1 cellular context compared by ENCODE assay signal in the genomic region with DNA sequence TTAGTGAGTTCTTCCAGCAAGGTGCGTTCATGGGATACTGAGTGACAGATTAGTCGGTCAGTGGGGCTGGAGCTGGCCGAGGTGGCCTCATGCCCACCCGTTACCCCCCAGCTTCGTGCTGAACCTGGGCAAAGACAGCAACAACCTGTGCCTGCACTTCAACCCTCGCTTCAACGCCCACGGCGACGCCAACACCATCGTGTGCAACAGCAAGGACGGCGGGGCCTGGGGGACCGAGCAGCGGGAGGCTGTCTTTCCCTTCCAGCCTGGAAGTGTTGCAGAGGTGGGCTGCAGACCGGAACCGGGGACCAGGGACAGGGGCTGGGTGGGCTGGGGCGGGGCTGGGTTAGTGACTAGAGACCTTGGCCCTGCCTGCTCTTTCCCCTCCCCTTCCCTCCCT.
TF ChIP-seq lines count a peak whose summit lies in the region.

No MANE protein-coding gene starts in this region.

TF ChIP-seq in HepG2, 621 proteins besides CTCF, POLR2A, EP300 and RAD21 (continues in another document):
- TF ChIP-seq, protein P1, sequence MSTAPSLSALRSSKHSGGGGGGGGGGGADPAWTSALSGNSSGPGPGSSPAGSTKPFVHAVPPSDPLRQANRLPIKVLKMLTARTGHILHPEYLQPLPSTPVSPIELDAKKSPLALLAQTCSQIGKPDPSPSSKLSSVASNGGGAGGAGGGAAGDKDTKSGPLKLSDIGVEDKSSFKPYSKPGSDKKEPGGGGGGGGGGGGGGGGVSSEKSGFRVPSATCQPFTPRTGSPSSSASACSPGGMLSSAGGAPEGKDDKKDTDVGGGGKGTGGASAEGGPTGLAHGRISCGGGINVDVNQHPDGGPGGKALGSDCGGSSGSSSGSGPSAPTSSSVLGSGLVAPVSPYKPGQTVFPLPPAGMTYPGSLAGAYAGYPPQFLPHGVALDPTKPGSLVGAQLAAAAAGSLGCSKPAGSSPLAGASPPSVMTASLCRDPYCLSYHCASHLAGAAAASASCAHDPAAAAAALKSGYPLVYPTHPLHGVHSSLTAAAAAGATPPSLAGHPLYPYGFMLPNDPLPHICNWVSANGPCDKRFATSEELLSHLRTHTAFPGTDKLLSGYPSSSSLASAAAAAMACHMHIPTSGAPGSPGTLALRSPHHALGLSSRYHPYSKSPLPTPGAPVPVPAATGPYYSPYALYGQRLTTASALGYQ (CRISPR knock-in tag; IDR thresholded peaks at IDR 0.05), result no peak
- TF ChIP-seq TAF15 (IDR thresholded peaks at IDR 0.05; ENCODE audit: low read depth, low read length, poor library complexity, severe bottlenecking), result peak; percentile 59
- TF ChIP-seq MAZ (IDR thresholded peaks at IDR 0.05; ENCODE audit: borderline replicate concordance, low read depth, low read length), result no peak
- TF ChIP-seq MAZ (CRISPR knock-in tag; IDR thresholded peaks at IDR 0.05; ENCODE audit: low read depth), result no peak
- no peak for TF ChIP-seq DR1 (CRISPR knock-in tag; IDR thresholded peaks at IDR 0.05)
- TF ChIP-seq, protein P2, sequence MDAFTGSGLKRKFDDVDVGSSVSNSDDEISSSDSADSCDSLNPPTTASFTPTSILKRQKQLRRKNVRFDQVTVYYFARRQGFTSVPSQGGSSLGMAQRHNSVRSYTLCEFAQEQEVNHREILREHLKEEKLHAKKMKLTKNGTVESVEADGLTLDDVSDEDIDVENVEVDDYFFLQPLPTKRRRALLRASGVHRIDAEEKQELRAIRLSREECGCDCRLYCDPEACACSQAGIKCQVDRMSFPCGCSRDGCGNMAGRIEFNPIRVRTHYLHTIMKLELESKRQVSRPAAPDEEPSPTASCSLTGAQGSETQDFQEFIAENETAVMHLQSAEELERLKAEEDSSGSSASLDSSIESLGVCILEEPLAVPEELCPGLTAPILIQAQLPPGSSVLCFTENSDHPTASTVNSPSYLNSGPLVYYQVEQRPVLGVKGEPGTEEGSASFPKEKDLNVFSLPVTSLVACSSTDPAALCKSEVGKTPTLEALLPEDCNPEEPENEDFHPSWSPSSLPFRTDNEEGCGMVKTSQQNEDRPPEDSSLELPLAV (CRISPR knock-in tag; conservative IDR thresholded peaks at IDR 0.05; ENCODE audit: low read depth), result no peak
- TF ChIP-seq MYNN (CRISPR knock-in tag; IDR thresholded peaks at IDR 0.05; ENCODE audit: low read depth), result no peak
- peak; percentile 61 for TF ChIP-seq AGO2 (optimal IDR thresholded peaks at IDR 0.05; ENCODE audit: low read depth, low read length)
- TF ChIP-seq, protein P3, sequence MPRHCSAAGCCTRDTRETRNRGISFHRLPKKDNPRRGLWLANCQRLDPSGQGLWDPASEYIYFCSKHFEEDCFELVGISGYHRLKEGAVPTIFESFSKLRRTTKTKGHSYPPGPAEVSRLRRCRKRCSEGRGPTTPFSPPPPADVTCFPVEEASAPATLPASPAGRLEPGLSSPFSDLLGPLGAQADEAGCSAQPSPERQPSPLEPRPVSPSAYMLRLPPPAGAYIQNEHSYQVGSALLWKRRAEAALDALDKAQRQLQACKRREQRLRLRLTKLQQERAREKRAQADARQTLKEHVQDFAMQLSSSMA (CRISPR knock-in tag; IDR thresholded peaks at IDR 0.05), result no peak
- TF ChIP-seq NFYC (CRISPR knock-in tag; IDR thresholded peaks at IDR 0.05), result no peak
- TF ChIP-seq SNAPC2 (CRISPR knock-in tag; IDR thresholded peaks at IDR 0.05), result no peak
- TF ChIP-seq NFKB2 (CRISPR knock-in tag; IDR thresholded peaks at IDR 0.05; ENCODE audit: borderline replicate concordance), result no peak
- no peak for TF ChIP-seq ZNF816 (CRISPR knock-in tag; IDR thresholded peaks at IDR 0.05; ENCODE audit: borderline replicate concordance)
- TF ChIP-seq, protein P4, sequence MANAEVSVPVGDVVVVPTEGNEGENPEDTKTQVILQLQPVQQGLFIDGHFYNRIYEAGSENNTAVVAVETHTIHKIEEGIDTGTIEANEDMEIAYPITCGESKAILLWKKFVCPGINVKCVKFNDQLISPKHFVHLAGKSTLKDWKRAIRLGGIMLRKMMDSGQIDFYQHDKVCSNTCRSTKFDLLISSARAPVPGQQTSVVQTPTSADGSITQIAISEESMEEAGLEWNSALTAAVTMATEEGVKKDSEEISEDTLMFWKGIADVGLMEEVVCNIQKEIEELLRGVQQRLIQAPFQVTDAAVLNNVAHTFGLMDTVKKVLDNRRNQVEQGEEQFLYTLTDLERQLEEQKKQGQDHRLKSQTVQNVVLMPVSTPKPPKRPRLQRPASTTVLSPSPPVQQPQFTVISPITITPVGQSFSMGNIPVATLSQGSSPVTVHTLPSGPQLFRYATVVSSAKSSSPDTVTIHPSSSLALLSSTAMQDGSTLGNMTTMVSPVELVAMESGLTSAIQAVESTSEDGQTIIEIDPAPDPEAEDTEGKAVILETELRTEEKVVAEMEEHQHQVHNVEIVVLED (CRISPR knock-in tag; IDR thresholded peaks at IDR 0.05; ENCODE audit: borderline replicate concordance), result no peak
- TF ChIP-seq TBX3 (IDR thresholded peaks at IDR 0.05; ENCODE audit: borderline replicate concordance), result no peak
- TF ChIP-seq, protein P5, sequence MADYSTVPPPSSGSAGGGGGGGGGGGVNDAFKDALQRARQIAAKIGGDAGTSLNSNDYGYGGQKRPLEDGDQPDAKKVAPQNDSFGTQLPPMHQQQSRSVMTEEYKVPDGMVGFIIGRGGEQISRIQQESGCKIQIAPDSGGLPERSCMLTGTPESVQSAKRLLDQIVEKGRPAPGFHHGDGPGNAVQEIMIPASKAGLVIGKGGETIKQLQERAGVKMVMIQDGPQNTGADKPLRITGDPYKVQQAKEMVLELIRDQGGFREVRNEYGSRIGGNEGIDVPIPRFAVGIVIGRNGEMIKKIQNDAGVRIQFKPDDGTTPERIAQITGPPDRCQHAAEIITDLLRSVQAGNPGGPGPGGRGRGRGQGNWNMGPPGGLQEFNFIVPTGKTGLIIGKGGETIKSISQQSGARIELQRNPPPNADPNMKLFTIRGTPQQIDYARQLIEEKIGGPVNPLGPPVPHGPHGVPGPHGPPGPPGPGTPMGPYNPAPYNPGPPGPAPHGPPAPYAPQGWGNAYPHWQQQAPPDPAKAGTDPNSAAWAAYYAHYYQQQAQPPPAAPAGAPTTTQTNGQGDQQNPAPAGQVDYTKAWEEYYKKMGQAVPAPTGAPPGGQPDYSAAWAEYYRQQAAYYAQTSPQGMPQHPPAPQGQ (CRISPR knock-in tag; IDR thresholded peaks at IDR 0.05; ENCODE audit: borderline replicate concordance), result no peak
- TF ChIP-seq AKAP8 (CRISPR knock-in tag; IDR thresholded peaks at IDR 0.05), result no peak
- TF ChIP-seq ZNF773 (CRISPR knock-in tag; IDR thresholded peaks at IDR 0.05; ENCODE audit: borderline replicate concordance), result no peak
- TF ChIP-seq, protein P6, sequence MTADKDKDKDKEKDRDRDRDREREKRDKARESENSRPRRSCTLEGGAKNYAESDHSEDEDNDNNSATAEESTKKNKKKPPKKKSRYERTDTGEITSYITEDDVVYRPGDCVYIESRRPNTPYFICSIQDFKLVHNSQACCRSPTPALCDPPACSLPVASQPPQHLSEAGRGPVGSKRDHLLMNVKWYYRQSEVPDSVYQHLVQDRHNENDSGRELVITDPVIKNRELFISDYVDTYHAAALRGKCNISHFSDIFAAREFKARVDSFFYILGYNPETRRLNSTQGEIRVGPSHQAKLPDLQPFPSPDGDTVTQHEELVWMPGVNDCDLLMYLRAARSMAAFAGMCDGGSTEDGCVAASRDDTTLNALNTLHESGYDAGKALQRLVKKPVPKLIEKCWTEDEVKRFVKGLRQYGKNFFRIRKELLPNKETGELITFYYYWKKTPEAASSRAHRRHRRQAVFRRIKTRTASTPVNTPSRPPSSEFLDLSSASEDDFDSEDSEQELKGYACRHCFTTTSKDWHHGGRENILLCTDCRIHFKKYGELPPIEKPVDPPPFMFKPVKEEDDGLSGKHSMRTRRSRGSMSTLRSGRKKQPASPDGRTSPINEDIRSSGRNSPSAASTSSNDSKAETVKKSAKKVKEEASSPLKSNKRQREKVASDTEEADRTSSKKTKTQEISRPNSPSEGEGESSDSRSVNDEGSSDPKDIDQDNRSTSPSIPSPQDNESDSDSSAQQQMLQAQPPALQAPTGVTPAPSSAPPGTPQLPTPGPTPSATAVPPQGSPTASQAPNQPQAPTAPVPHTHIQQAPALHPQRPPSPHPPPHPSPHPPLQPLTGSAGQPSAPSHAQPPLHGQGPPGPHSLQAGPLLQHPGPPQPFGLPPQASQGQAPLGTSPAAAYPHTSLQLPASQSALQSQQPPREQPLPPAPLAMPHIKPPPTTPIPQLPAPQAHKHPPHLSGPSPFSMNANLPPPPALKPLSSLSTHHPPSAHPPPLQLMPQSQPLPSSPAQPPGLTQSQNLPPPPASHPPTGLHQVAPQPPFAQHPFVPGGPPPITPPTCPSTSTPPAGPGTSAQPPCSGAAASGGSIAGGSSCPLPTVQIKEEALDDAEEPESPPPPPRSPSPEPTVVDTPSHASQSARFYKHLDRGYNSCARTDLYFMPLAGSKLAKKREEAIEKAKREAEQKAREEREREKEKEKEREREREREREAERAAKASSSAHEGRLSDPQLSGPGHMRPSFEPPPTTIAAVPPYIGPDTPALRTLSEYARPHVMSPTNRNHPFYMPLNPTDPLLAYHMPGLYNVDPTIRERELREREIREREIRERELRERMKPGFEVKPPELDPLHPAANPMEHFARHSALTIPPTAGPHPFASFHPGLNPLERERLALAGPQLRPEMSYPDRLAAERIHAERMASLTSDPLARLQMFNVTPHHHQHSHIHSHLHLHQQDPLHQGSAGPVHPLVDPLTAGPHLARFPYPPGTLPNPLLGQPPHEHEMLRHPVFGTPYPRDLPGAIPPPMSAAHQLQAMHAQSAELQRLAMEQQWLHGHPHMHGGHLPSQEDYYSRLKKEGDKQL (CRISPR knock-in tag; IDR thresholded peaks at IDR 0.05; ENCODE audit: low read depth), result no peak
- peak; percentile 72 for TF ChIP-seq ZBTB38 (CRISPR knock-in tag; IDR thresholded peaks at IDR 0.05)
- TF ChIP-seq, protein P7, sequence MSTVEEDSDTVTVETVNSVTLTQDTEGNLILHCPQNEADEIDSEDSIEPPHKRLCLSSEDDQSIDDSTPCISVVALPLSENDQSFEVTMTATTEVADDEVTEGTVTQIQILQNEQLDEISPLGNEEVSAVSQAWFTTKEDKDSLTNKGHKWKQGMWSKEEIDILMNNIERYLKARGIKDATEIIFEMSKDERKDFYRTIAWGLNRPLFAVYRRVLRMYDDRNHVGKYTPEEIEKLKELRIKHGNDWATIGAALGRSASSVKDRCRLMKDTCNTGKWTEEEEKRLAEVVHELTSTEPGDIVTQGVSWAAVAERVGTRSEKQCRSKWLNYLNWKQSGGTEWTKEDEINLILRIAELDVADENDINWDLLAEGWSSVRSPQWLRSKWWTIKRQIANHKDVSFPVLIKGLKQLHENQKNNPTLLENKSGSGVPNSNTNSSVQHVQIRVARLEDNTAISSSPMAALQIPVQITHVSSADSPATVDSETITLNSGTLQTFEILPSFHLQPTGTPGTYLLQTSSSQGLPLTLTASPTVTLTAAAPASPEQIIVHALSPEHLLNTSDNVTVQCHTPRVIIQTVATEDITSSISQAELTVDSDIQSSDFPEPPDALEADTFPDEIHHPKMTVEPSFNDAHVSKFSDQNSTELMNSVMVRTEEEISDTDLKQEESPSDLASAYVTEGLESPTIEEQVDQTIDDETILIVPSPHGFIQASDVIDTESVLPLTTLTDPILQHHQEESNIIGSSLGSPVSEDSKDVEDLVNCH (CRISPR knock-in tag; IDR thresholded peaks at IDR 0.05), result no peak
- no peak for TF ChIP-seq ZNF446 (CRISPR knock-in tag; IDR thresholded peaks at IDR 0.05)
- peak; percentile 45; the same call in 1 of the 2 replicates for TF ChIP-seq RBFOX2 (IDR thresholded peaks at IDR 0.05; ENCODE audit: low read depth, low read length)
- no peak for TF ChIP-seq NCOR1 (IDR thresholded peaks at IDR 0.05; ENCODE audit: borderline replicate concordance, low read length)
- TF ChIP-seq ASH2L (IDR thresholded peaks at IDR 0.05; ENCODE audit: insufficient read length, low read depth, low read length), result no peak
- TF ChIP-seq, protein P8, sequence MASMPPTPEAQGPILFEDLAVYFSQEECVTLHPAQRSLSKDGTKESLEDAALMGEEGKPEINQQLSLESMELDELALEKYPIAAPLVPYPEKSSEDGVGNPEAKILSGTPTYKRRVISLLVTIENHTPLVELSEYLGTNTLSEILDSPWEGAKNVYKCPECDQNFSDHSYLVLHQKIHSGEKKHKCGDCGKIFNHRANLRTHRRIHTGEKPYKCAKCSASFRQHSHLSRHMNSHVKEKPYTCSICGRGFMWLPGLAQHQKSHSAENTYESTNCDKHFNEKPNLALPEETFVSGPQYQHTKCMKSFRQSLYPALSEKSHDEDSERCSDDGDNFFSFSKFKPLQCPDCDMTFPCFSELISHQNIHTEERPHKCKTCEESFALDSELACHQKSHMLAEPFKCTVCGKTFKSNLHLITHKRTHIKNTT (CRISPR knock-in tag; IDR thresholded peaks at IDR 0.05), result no peak
- TF ChIP-seq ZNF577 (CRISPR knock-in tag; IDR thresholded peaks at IDR 0.05; ENCODE audit: borderline replicate concordance, low read depth), result no peak
- no peak for TF ChIP-seq ADNP (CRISPR knock-in tag; IDR thresholded peaks at IDR 0.05)
- TF ChIP-seq POGZ (CRISPR knock-in tag; IDR thresholded peaks at IDR 0.05), result no peak
- no peak for TF ChIP-seq XBP1 (CRISPR knock-in tag; IDR thresholded peaks at IDR 0.05)
- no peak for TF ChIP-seq CHD4 (IDR thresholded peaks at IDR 0.05; ENCODE audit: borderline replicate concordance, low read length)
- TF ChIP-seq, protein P9, sequence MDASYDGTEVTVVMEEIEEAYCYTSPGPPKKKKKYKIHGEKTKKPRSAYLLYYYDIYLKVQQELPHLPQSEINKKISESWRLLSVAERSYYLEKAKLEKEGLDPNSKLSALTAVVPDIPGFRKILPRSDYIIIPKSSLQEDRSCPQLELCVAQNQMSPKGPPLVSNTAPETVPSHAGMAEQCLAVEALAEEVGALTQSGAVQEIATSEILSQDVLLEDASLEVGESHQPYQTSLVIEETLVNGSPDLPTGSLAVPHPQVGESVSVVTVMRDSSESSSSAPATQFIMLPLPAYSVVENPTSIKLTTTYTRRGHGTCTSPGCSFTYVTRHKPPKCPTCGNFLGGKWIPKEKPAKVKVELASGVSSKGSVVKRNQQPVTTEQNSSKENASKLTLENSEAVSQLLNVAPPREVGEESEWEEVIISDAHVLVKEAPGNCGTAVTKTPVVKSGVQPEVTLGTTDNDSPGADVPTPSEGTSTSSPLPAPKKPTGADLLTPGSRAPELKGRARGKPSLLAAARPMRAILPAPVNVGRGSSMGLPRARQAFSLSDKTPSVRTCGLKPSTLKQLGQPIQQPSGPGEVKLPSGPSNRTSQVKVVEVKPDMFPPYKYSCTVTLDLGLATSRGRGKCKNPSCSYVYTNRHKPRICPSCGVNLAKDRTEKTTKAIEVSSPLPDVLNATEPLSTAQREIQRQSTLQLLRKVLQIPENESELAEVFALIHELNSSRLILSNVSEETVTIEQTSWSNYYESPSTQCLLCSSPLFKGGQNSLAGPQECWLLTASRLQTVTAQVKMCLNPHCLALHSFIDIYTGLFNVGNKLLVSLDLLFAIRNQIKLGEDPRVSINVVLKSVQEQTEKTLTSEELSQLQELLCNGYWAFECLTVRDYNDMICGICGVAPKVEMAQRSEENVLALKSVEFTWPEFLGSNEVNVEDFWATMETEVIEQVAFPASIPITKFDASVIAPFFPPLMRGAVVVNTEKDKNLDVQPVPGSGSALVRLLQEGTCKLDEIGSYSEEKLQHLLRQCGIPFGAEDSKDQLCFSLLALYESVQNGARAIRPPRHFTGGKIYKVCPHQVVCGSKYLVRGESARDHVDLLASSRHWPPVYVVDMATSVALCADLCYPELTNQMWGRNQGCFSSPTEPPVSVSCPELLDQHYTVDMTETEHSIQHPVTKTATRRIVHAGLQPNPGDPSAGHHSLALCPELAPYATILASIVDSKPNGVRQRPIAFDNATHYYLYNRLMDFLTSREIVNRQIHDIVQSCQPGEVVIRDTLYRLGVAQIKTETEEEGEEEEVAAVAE (CRISPR knock-in tag; IDR thresholded peaks at IDR 0.05; ENCODE audit: borderline replicate concordance), result no peak
- no peak for TF ChIP-seq TAF1 (CRISPR knock-in tag; IDR thresholded peaks at IDR 0.05)
